In the genomic region with DNA sequence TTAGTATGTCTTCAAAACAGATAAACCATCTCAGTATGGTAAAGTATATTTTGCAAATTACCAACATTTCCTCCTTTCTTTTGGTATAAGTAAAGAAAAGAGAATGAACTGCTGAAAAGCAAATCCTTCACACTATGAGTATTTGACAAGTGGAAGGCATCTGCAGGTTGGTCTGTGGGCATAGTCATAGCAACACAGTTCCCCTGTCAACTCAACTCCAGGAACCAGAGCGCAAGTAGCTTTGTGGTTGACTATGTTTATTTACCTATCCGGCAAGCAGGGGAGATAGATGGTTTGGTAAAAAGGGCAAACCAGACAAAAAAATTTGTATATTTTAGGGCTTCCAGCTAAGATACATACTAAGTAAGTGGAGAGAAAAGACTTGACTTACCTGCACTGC, we compare ENCODE assay signal across 16 cellular contexts.
DNase-seq lines count a peak whose midpoint lies in the region; ATAC-seq and TF ChIP-seq lines count a peak whose summit lies in the region.
"Had no signal": no experiment of that assay in that cellular context is flagged by ENCODE, and none has a peak within 500 bp of the region (broad histone marks: within the 10 kb centered on the region; RNA-seq: fewer than 3 reads in every experiment).

No MANE protein-coding gene starts in this region.

- CTCF ChIA-PET in CD8-positive, alpha-beta memory T cell (lab: Charles Lee): interaction anchor here (1.2 kb wide), 1 partner anchor 9 kb away, joined by 3 read pairs; no protein-coding TSS in a partner anchor

- peak overlapping the region; percentile 1 for H3K4me3 ChIP-seq in CD4-positive, CD25-positive, alpha-beta regulatory T cell (ENCODE audit: low read depth, low read length)
- no peak overlapping the region for H3K4me3 ChIP-seq in CD8-positive, alpha-beta memory T cell (ENCODE audit: low read length)
- no peak overlapping the region for H3K4me3 ChIP-seq in fibroblast of lung (replicated peaks in 1 of 4; ENCODE audit: control extremely low read depth in 1 of 4, insufficient read depth in 1 of 4, low read depth in 3 of 4, low read length in 4 of 4)
- H3K4me3 ChIP-seq: BLaER1 treated with 17β-estradiol and CSF1 and Interleukin-3, amounts not matched to agents 10 nM and 100 nM; GM12878 had no signal

- no peaks in the 10 kb centered on the region for H4K20me1 ChIP-seq in fibroblast of lung (ENCODE audit: control insufficient read depth, extremely low read depth, insufficient read depth, low read length)

- H3K9me3 ChIP-seq in CD4-positive, CD25-positive, alpha-beta regulatory T cell (ENCODE audit: control insufficient read depth in 2 of 2, low read length in 2 of 2): no peaks in the 10 kb centered on the region
- no peaks in the 10 kb centered on the region for H3K9me3 ChIP-seq in CD8-positive, alpha-beta memory T cell (ENCODE audit: low read length)
- H3K9me3 ChIP-seq in T-helper 17 cell (ENCODE audit: control insufficient read depth, low read length, poor library complexity, severe bottlenecking) (no peaks in the 10 kb centered on the region), fibroblast of lung (ENCODE audit: control insufficient read depth, insufficient read depth, low read depth, low read length) (no peaks in the 10 kb centered on the region)

- ATAC-seq in CD4-positive, CD25-positive, alpha-beta regulatory T cell (ENCODE audit: low read depth in 2 of 2): peak; percentile 63 to 74
- ATAC-seq in T-helper 17 cell (peak; percentile 79), HG03139 (IDR thresholded peaks at IDR 0.05; ENCODE audit: unreplicated experiment) (no peak), GM21825 (IDR thresholded peaks at IDR 0.05; ENCODE audit: unreplicated experiment) (no peak), HG03571 (IDR thresholded peaks at IDR 0.05; ENCODE audit: unreplicated experiment) (no peak)
- ATAC-seq: GM12878 had no signal

- H3K4me2 ChIP-seq in fibroblast of lung (ENCODE audit: extremely low read depth, insufficient read depth, low read length): no peak overlapping the region
- H3K4me2 ChIP-seq: BLaER1 treated with 17β-estradiol and CSF1 and Interleukin-3, amounts not matched to agents 10 nM and 100 nM had no signal

- no peak overlapping the region for H2AFZ ChIP-seq in fibroblast of lung (ENCODE audit: low read length)

- H3K9ac ChIP-seq in fibroblast of lung (ENCODE audit: insufficient read depth, low read length): no peak overlapping the region
- H3K9ac ChIP-seq: BLaER1 treated with 17β-estradiol and CSF1 and Interleukin-3, amounts not matched to agents 10 nM and 100 nM had no signal

- peak overlapping the region; percentile 2 to 79 (median 3) for H3K27ac Mint-ChIP-seq in CD4-positive, CD25-positive, alpha-beta regulatory T cell
- peak overlapping the region in 7 of 8 donors; percentile 7 to 72 (median 32) for H3K27ac Mint-ChIP-seq in CD8-positive, alpha-beta memory T cell
- peak overlapping the region; percentile 80 for H3K27ac Mint-ChIP-seq in T-helper 17 cell

- H3K9me3 Mint-ChIP-seq in CD4-positive, CD25-positive, alpha-beta regulatory T cell: no peaks in the 10 kb centered on the region
- H3K9me3 Mint-ChIP-seq in CD8-positive, alpha-beta memory T cell: no peaks in the 10 kb centered on the region
- H3K9me3 Mint-ChIP-seq: T-cell had no signal

- H3K4me3 Mint-ChIP-seq in CD4-positive, CD25-positive, alpha-beta regulatory T cell: no peak overlapping the region
- no peak overlapping the region for H3K4me3 Mint-ChIP-seq in CD8-positive, alpha-beta memory T cell
- no peak overlapping the region for H3K4me3 Mint-ChIP-seq in T-helper 17 cell
- H3K4me3 Mint-ChIP-seq: T-cell had no signal

- DNase-seq in CD4-positive, CD25-positive, alpha-beta regulatory T cell: peak; percentile 9 to 48 (median 28)
- DNase-seq in CD8-positive, alpha-beta memory T cell: peak in 2 of 5 donors; percentile 17 to 62
- DNase-seq in T-helper 17 cell: no peak
- peak; percentile 53 to 84 for DNase-seq in fibroblast of lung (ENCODE audit: low read depth in 2 of 2)
- DNase-seq: activated CD4-positive, CD25-positive, alpha-beta regulatory T cell treated with anti-CD3 and anti-CD28 coated beads, Interleukin-2, amount 50 U/mL, for 72 hours; brain microvascular endothelial cell; hypothalamus; left colon; NCI-H524 treated with DMSO at 0.1 percent for 48 hours; substantia nigra had no signal

- H3K27ac ChIP-seq in CD4-positive, CD25-positive, alpha-beta regulatory T cell (ENCODE audit: insufficient read depth, low read length, poor library complexity, severe bottlenecking): no peak overlapping the region
- no peak overlapping the region for H3K27ac ChIP-seq in CD8-positive, alpha-beta memory T cell (ENCODE audit: low read depth, low read length)
- H3K27ac ChIP-seq in fibroblast of lung (ENCODE audit: insufficient read depth, low read length): no peak overlapping the region
- H3K27ac ChIP-seq: BLaER1 treated with 17β-estradiol and CSF1 and Interleukin-3, amounts not matched to agents 10 nM and 100 nM; brain microvascular endothelial cell had no signal

- no peak for TF ChIP-seq CTCF in fibroblast of lung (conservative IDR thresholded peaks at IDR 0.05 in 1 of 2, IDR thresholded peaks at IDR 0.05 in 1 of 2; ENCODE audit: low read depth in 1 of 2, low read length in 2 of 2)

- H3K27me3 ChIP-seq in CD4-positive, CD25-positive, alpha-beta regulatory T cell (ENCODE audit: control insufficient read depth, insufficient read depth, low read length): no peaks in the 10 kb centered on the region
- no peaks in the 10 kb centered on the region for H3K27me3 ChIP-seq in CD8-positive, alpha-beta memory T cell (ENCODE audit: insufficient read depth, low read length, poor library complexity, severe bottlenecking)
- no peaks in the 10 kb centered on the region for H3K27me3 ChIP-seq in fibroblast of lung (ENCODE audit: control insufficient read depth, insufficient read depth, low read length)
- H3K27me3 ChIP-seq: BLaER1 treated with 17β-estradiol and CSF1 and Interleukin-3, amounts not matched to agents 10 nM and 100 nM; brain microvascular endothelial cell had no signal

- H3K36me3 ChIP-seq in CD4-positive, CD25-positive, alpha-beta regulatory T cell (ENCODE audit: control insufficient read depth, insufficient read depth, low read length): no peaks in the 10 kb centered on the region
- no peaks in the 10 kb centered on the region for H3K36me3 ChIP-seq in CD8-positive, alpha-beta memory T cell (ENCODE audit: insufficient read depth, low read length)
- H3K36me3 ChIP-seq in fibroblast of lung (ENCODE audit: control insufficient read depth, insufficient read depth, low read length): no peaks in the 10 kb centered on the region
- H3K36me3 ChIP-seq: brain microvascular endothelial cell had no signal

- H3K79me2 ChIP-seq in fibroblast of lung (ENCODE audit: control insufficient read depth, insufficient read depth, low read length): no peaks in the 10 kb centered on the region

- no peaks in the 10 kb centered on the region for H3K27me3 Mint-ChIP-seq in CD4-positive, CD25-positive, alpha-beta regulatory T cell
- no peaks in the 10 kb centered on the region for H3K27me3 Mint-ChIP-seq in CD8-positive, alpha-beta memory T cell
- H3K27me3 Mint-ChIP-seq in T-helper 17 cell: no peaks in the 10 kb centered on the region
- H3K27me3 Mint-ChIP-seq: T-cell had no signal

- peaks cover 11% of the 10 kb centered on the region for H3K36me3 Mint-ChIP-seq in CD4-positive, CD25-positive, alpha-beta regulatory T cell
- peaks cover 7 to 23% (median 17%) of the 10 kb centered on the region in 3 donors for H3K36me3 Mint-ChIP-seq in CD8-positive, alpha-beta memory T cell
- no peaks in the 10 kb centered on the region for H3K36me3 Mint-ChIP-seq in T-helper 17 cell (ENCODE audit: low read depth)

- peaks cover 27% of the 10 kb centered on the region for H3K4me1 ChIP-seq in CD4-positive, CD25-positive, alpha-beta regulatory T cell (ENCODE audit: control insufficient read depth, insufficient read depth, low read length, poor library complexity, severe bottlenecking)
- peaks cover 12% of the 10 kb centered on the region for H3K4me1 ChIP-seq in CD8-positive, alpha-beta memory T cell (ENCODE audit: insufficient read depth, low read length)
- H3K4me1 ChIP-seq in fibroblast of lung (ENCODE audit: control insufficient read depth, extremely low read depth, insufficient read depth, low read length): peaks cover 14% of the 10 kb centered on the region

- H3K4me1 Mint-ChIP-seq in CD4-positive, CD25-positive, alpha-beta regulatory T cell: peaks cover 25 to 60% (median 39%) of the 10 kb centered on the region in 4 donors
- H3K4me1 Mint-ChIP-seq in CD8-positive, alpha-beta memory T cell: peaks cover 34 to 58% (median 55%) of the 10 kb centered on the region in 3 donors
- peaks cover 23% of the 10 kb centered on the region for H3K4me1 Mint-ChIP-seq in T-helper 17 cell

- POLR2A ChIA-PET in CD8-positive, alpha-beta memory T cell (lab: Charles Lee): interaction anchor here (0.5 kb wide), 1 partner anchor 780 kb away, joined by 7 read pairs; no protein-coding TSS in a partner anchor

Comparison
In these comparisons a context has a peak if more than half of its experiments do, and no peak if none do; other contexts are left out.
1. ATAC-seq: peak in CD4-positive, CD25-positive, alpha-beta regulatory T cell (2 of 2) and T-helper 17 cell (single experiment); none in HG03139 (single experiment), GM21825 (single experiment) and HG03571 (single experiment).
2. DNase-seq: peak in CD4-positive, CD25-positive, alpha-beta regulatory T cell (3 of 3) and fibroblast of lung (2 of 2); none in T-helper 17 cell (0 of 3).
3. H3K27ac Mint-ChIP-seq: peak in every context shown above with its lines; median percentile 80 in T-helper 17 cell; 32 in CD8-positive, alpha-beta memory T cell; 3 in CD4-positive, CD25-positive, alpha-beta regulatory T cell.